In the genomic region with DNA sequence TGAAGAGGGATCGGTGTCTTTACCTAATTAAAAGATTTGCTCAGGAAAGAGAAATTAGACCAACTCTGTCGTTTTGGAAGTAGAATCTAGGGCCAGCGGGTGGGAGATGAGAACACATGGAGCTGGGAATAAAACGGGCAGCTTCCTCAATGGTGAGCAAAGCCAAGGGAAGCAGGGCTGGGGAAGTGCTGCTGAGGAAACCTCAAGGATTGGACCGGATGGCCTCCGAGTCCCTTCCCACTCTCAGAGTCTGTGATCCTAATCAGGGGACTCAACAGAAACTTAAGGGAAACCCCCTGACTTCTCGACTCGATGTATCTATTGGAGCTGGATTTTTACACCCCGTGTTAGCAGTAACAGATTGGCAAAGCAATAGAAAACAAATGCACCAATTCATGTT, we compare ENCODE assay signal across 12 cellular contexts. TPM values are rescaled to one million over a fixed set of nuclear protein-coding genes. Genes with fewer than 3 reads are reported as not detected.
DNase-seq lines count a peak whose midpoint lies in the region; ATAC-seq, FAIRE-seq and TF ChIP-seq lines count a peak whose summit lies in the region.
"Had no signal": no experiment of that assay in that cellular context is flagged by ENCODE, and none has a peak within 500 bp of the region (broad histone marks: within the 10 kb centered on the region; RNA-seq: fewer than 3 reads in every experiment).

No MANE protein-coding gene starts in this region.

- H3K9me1 ChIP-seq in endothelial cell of umbilical vein (replicated peaks; ENCODE audit: control insufficient read depth, extremely low read depth, insufficient read depth, low read length) = no peaks in the 10 kb centered on the region

- peaks cover 5% of the 10 kb centered on the region for H3K27me3 Mint-ChIP-seq in chondrocyte (ENCODE audit: low read depth)

- DNase-seq in left ventricle myocardium inferior (no peak), Right ventricle myocardium superior (no peak), OCI-LY7 (ENCODE audit: low spot score) (peak; percentile 43), endothelial cell of umbilical vein (ENCODE audit: low read depth, low spot score) (peak; percentile 27), upper lobe of left lung (peak in 1 of 2 donors; percentile 31), chondrocyte (ENCODE audit: low spot score) (no peak), NCI-H226 (no peak), NCI-H2171 (lab: John Stamatoyannopoulos, UW) (no peak)
- DNase-seq: activated naive CD4-positive, alpha-beta T cell; thyroid gland had no signal

- BruUV-seq in OCI-LY7 (replicated peaks; lab: Mats Ljungman, UMichigan) = no TSS peak
- BruUV-seq in endothelial cell of umbilical vein (replicated peaks; lab: Mats Ljungman, UMichigan) = no TSS peak

- H3K4me3 ChIP-seq in left ventricle myocardium inferior (peak overlapping the region; percentile 55), OCI-LY7 (ENCODE audit: low read depth, low read length, poor library complexity, severe bottlenecking) (peak overlapping the region; percentile 89), endothelial cell of umbilical vein (replicated peaks in 1 of 3; ENCODE audit: insufficient read depth in 1 of 3, low read depth in 1 of 3, low read length in 3 of 3) (no peak overlapping the region), upper lobe of left lung (peak overlapping the region in 3 of 4 donors; percentile 31 to 50 (median 41))
- H3K4me3 ChIP-seq: lung, thyroid gland had no signal

- no peak overlapping the region for H3K27ac Mint-ChIP-seq in chondrocyte (ENCODE audit: unreplicated experiment)

- H3K79me2 ChIP-seq in OCI-LY7 (ENCODE audit: insufficient read depth, low read depth, low read length) (peaks cover 71% of the 10 kb centered on the region), endothelial cell of umbilical vein (ENCODE audit: control insufficient read depth, insufficient read depth, low read length) (no peaks in the 10 kb centered on the region)

- no peaks in the 10 kb centered on the region for H3K9me3 Mint-ChIP-seq in chondrocyte (ENCODE audit: low read depth)

- H3K27me3 ChIP-seq in left ventricle myocardium inferior (ENCODE audit: low read depth) (no peaks in the 10 kb centered on the region), endothelial cell of umbilical vein (ENCODE audit: control insufficient read depth in 2 of 2, insufficient read depth in 2 of 2, low read length in 2 of 2) (no peaks in the 10 kb centered on the region), upper lobe of left lung (no peaks in the 10 kb centered on the region)
- H3K27me3 ChIP-seq: thyroid gland had no signal

- peaks cover 30% of the 10 kb centered on the region for H3K4me1 Mint-ChIP-seq in chondrocyte (ENCODE audit: low read depth)

- H3K9ac ChIP-seq in endothelial cell of umbilical vein (replicated peaks; ENCODE audit: extremely low read depth, insufficient read depth, low read length) = no peak overlapping the region
- H3K9ac ChIP-seq: KMS-11 had no signal

- no peaks in the 10 kb centered on the region for H3K9me2 ChIP-seq in OCI-LY7 (ENCODE audit: insufficient read depth, low read length)

- 40 to 54% methylated on average over 9 of the region's 9 CpGs for WGBS in upper lobe of left lung, 2 donors

- dilution Hi-C loops in endothelial cell of umbilical vein (cut with MboI; ENCODE audit: extremely low pct_ligation_motif_present, low sequenced_read_pairs) = no loop called here

- H3K27ac ChIP-seq in left ventricle myocardium inferior (replicated peaks) (peak overlapping the region; percentile 70), OCI-LY7 (ENCODE audit: low read depth, low read length, poor library complexity, severe bottlenecking) (peak overlapping the region; percentile 95), endothelial cell of umbilical vein (ENCODE audit: insufficient read depth, low read depth, low read length) (no peak overlapping the region), upper lobe of left lung (peak overlapping the region in 1 of 4 donors; percentile 27)
- H3K27ac ChIP-seq: KMS-11, thyroid gland had no signal

- intact Hi-C loops in left ventricle myocardium inferior (cut with micrococcal nuclease) = no loop called here
- intact Hi-C loops in Right ventricle myocardium superior (cut with DNase I) = no loop called here
- intact Hi-C loops in OCI-LY7 (cut with micrococcal nuclease; ENCODE audit: unreplicated experiment) = loop anchor here (1.0 to 10.0 kb wide), 5 partner anchors 162 to 1480 kb away; partner anchors contain the start of genes C6orf52, HIVEP1, PAK1IP1 and SMIM13
- intact Hi-C loops in endothelial cell of umbilical vein (cut with micrococcal nuclease) = loop anchor here (1.0 kb wide), 1 partner anchor 23 kb away; no protein-coding TSS in a partner anchor

- ATAC-seq in Right ventricle myocardium superior (ENCODE audit: poor library complexity) (no peak), upper lobe of left lung (ENCODE audit: low FRiP score in 2 of 2) (no peak)

- no peak overlapping the region for H3K4me3 Mint-ChIP-seq in chondrocyte (ENCODE audit: unreplicated experiment)

- peak; percentile 37 for FAIRE-seq in endothelial cell of umbilical vein (lab: Jason Lieb, UNC)

- TF ChIP-seq CTCF in left ventricle myocardium inferior (IDR thresholded peaks at IDR 0.05; ENCODE audit: borderline replicate concordance) (no peak), OCI-LY7 (conservative IDR thresholded peaks at IDR 0.05; ENCODE audit: low read length) (no peak), endothelial cell of umbilical vein (IDR thresholded peaks at IDR 0.05; ENCODE audit: extremely low read depth in 1 of 2, insufficient read depth in 1 of 2, low read depth in 1 of 2, low read length in 2 of 2) (no peak), upper lobe of left lung (IDR thresholded peaks at IDR 0.05) (no peak), chondrocyte (IDR thresholded peaks at IDR 0.05) (no peak)

- TF ChIP-seq POLR2A in endothelial cell of umbilical vein (IDR thresholded peaks at IDR 0.05; ENCODE audit: low read depth, low read length) = no peak
- no peak for TF ChIP-seq POLR2A in upper lobe of left lung (IDR thresholded peaks at IDR 0.05)

- CTCF ChIA-PET in OCI-LY7 (lab: Charles Lee; ENCODE audit: unreplicated experiment) = no interaction called here
- CTCF ChIA-PET in endothelial cell of umbilical vein (lab: Charles Lee) = interaction anchor here (0.9 to 2.2 kb wide), 4 partner anchors 11 to 24 kb away, joined by 3 to 7 read pairs (median 4); partner anchors contain the start of gene GCNT2

- H3K36me3 ChIP-seq in left ventricle myocardium inferior (no peaks in the 10 kb centered on the region), OCI-LY7 (ENCODE audit: insufficient read depth, low read length) (peaks cover under 1% of the 10 kb centered on the region; the same call in 1 of the 2 replicates), endothelial cell of umbilical vein (ENCODE audit: control insufficient read depth in 2 of 2, extremely low read depth in 1 of 2, insufficient read depth in 2 of 2, low read length in 2 of 2) (no peaks in the 10 kb centered on the region), upper lobe of left lung (no peaks in the 10 kb centered on the region)
- H3K36me3 ChIP-seq: thyroid gland had no signal

- H3K4me2 ChIP-seq in OCI-LY7 (ENCODE audit: low read length) = peak overlapping the region; percentile 75
- H3K4me2 ChIP-seq in endothelial cell of umbilical vein (ENCODE audit: insufficient read depth, low read length) = no peak overlapping the region
- H3K4me2 ChIP-seq: KMS-11 had no signal

- TF ChIP-seq EP300 in upper lobe of left lung (IDR thresholded peaks at IDR 0.05) = no peak

- H3K4me1 ChIP-seq in left ventricle myocardium inferior (peaks cover 70% of the 10 kb centered on the region), OCI-LY7 (ENCODE audit: insufficient read depth, low read length, poor library complexity, severe bottlenecking) (peaks cover 57% of the 10 kb centered on the region), endothelial cell of umbilical vein (ENCODE audit: control insufficient read depth, extremely low read depth, insufficient read depth, low read length) (peaks cover 19% of the 10 kb centered on the region), upper lobe of left lung (peaks cover 4 to 52% (median 23%) of the 10 kb centered on the region in 4 donors)

- no peaks in the 10 kb centered on the region for H3K36me3 Mint-ChIP-seq in chondrocyte (ENCODE audit: low read depth)

- H2AFZ ChIP-seq in OCI-LY7 (ENCODE audit: low read length) (peak overlapping the region; percentile 58; the same call in 1 of the 2 replicates), endothelial cell of umbilical vein (ENCODE audit: low read depth, low read length) (no peak overlapping the region)

- POLR2A ChIA-PET in OCI-LY7 (lab: Charles Lee) = interaction anchor here (0.5 to 2.3 kb wide), 10 partner anchors 9 to 726 kb away, joined by 3 to 12 read pairs (median 5); partner anchors contain the start of genes C6orf52, PAK1IP1 and TMEM14B
- POLR2A ChIA-PET in endothelial cell of umbilical vein (lab: Charles Lee) = no interaction called here

- H3K9me3 ChIP-seq in left ventricle myocardium inferior (replicated peaks) (no peaks in the 10 kb centered on the region), OCI-LY7 (ENCODE audit: low read length) (no peaks in the 10 kb centered on the region), endothelial cell of umbilical vein (replicated peaks; ENCODE audit: control insufficient read depth, insufficient read depth, low read length) (no peaks in the 10 kb centered on the region), upper lobe of left lung (no peaks in the 10 kb centered on the region)
- H3K9me3 ChIP-seq: thyroid gland had no signal

- H4K20me1 ChIP-seq in OCI-LY7 (ENCODE audit: insufficient read depth, low read length) = no peaks in the 10 kb centered on the region
- H4K20me1 ChIP-seq in endothelial cell of umbilical vein (replicated peaks; ENCODE audit: control insufficient read depth, extremely low read depth, insufficient read depth, low read length) = no peaks in the 10 kb centered on the region

TF ChIP-seq in endothelial cell of umbilical vein, 7 proteins besides CTCF, POLR2A, EP300 and RAD21 (continues in another document):
- TF ChIP-seq FOS (IDR thresholded peaks at IDR 0.05; ENCODE audit: borderline replicate concordance, insufficient read depth, low read length) (no peak), POLR2AphosphoS5 (IDR thresholded peaks at IDR 0.05; ENCODE audit: insufficient read depth, low read depth, low read length) (no peak)

RNA-seq across cellular contexts. Expression of gene GCNT2, which starts 10.8 kb away (rescaled TPM):
- total RNA-seq in left ventricle myocardium inferior (49.0 TPM), Right ventricle myocardium superior (37.1 TPM), OCI-LY7 (2022) (23.8 and 25.2 TPM in 2 replicates), endothelial cell of umbilical vein (10.9 and 11.4 TPM in 2 replicates), upper lobe of left lung (10 to 100 TPM; 18.7 to 97.4 (median 44.5) TPM), chondrocyte (0.12 to 0.67 TPM (median 0.44 TPM) in 3 replicates)
- total RNA-seq in OCI-LY7 (2014; rRNA removed; shearing (Covaris generic)) = 15.4 and 17.4 TPM in 2 replicates
- 2.9 and 3.8 TPM in 2 replicates for polyA plus RNA-seq in endothelial cell of umbilical vein
- 4.4 and 4.5 TPM in 2 replicates for polyA plus RNA-seq in endothelial cell of umbilical vein (2011; cell fraction: cytosol; rRNA removed)
- polyA plus RNA-seq in endothelial cell of umbilical vein (2011; cell fraction: nucleus; rRNA removed) = 7.2 and 8.4 TPM in 2 replicates
- polyA plus RNA-seq in endothelial cell of umbilical vein (2012) = 10.8 and 14.7 TPM in 2 replicates
- 10.1 and 16.1 TPM in 2 replicates for polyA minus RNA-seq in endothelial cell of umbilical vein
- polyA minus RNA-seq in endothelial cell of umbilical vein (2011; cell fraction: cytosol; rRNA and poly(A)+ RNA removed) = 5.2 TPM
- polyA minus RNA-seq in endothelial cell of umbilical vein (2011; cell fraction: nucleus; rRNA and poly(A)+ RNA removed) = 17.5 and 23.0 TPM in 2 replicates

Comparison
In these comparisons a context has a peak if more than half of its experiments do, and no peak if none do; other contexts are left out.
1. DNase-seq: peak in OCI-LY7 (single experiment) and endothelial cell of umbilical vein (single experiment); none in left ventricle myocardium inferior (single experiment), Right ventricle myocardium superior (single experiment), chondrocyte (single experiment), NCI-H226 (single experiment) and NCI-H2171 (single experiment).
2. H3K4me3 ChIP-seq: peak in left ventricle myocardium inferior (single experiment), OCI-LY7 (single experiment) and upper lobe of left lung (3 of 4); none in endothelial cell of umbilical vein (0 of 3).
3. intact Hi-C loops: an anchor here in OCI-LY7 (1.0 to 10.0 kb wide) and endothelial cell of umbilical vein (1.0 kb wide); none called in left ventricle myocardium inferior and Right ventricle myocardium superior.